9 cellular contexts compared by ENCODE assay signal in genomic region chr5:153496835-153497234, GRCh38. TPM values are rescaled to one million over a fixed set of nuclear protein-coding genes. Genes with fewer than 3 reads are reported as not detected.
A peak's percentile ranks its signal among the peaks of the same experiment; 100 is the strongest.
DNase-seq lines count a peak whose midpoint lies in the region; ATAC-seq and TF ChIP-seq lines count a peak whose summit lies in the region.
"Had no signal": no experiment of that assay in that cellular context is flagged by ENCODE, and none has a peak within 500 bp of the region (broad histone marks: within the 10 kb centered on the region; RNA-seq: fewer than 3 reads in every experiment).

No MANE protein-coding gene starts in this region.

- CTCF ChIA-PET in CD4-positive, alpha-beta T cell (lab: Charles Lee), result no interaction called here

- H3K9me3 ChIP-seq in heart left ventricle, result no peaks in the 10 kb centered on the region
- no peaks in the 10 kb centered on the region for H3K9me3 ChIP-seq in vagina
- H3K9me3 ChIP-seq in CD4-positive, alpha-beta T cell (ENCODE audit: control insufficient read depth, low read length), result no peaks in the 10 kb centered on the region

- intact Hi-C loops in heart left ventricle (cut with DNase I), result loop anchor here (1.0 to 10.0 kb wide), 11 partner anchors 214 to 962 kb away; no protein-coding TSS in a partner anchor
- intact Hi-C loops in vagina (cut with DNase I), result loop anchor here (10.0 kb wide), 1 partner anchor 468 kb away; no protein-coding TSS in a partner anchor
- intact Hi-C loops in CD4-positive, alpha-beta T cell (cut with DNase I, micrococcal nuclease), result no loop called here

- H3K36me3 Mint-ChIP-seq in CD4-positive, alpha-beta T cell (ENCODE audit: low read depth), result no peaks in the 10 kb centered on the region

- no peak for TF ChIP-seq POLR2A in heart left ventricle (IDR thresholded peaks at IDR 0.05)
- TF ChIP-seq POLR2A in vagina (IDR thresholded peaks at IDR 0.05), result no peak

- DNase-seq in Caki2 (ENCODE audit: low read depth) (peak; percentile 9), HCEC 1CT (peak; percentile 62), SK-N-DZ (ENCODE audit: low spot score) (peak; percentile 16), heart left ventricle (no peak), vagina (ENCODE audit: extremely low spot score in 2 of 2) (no peak), H4 (ENCODE audit: low spot score) (no peak)
- DNase-seq in CD4-positive, alpha-beta T cell, result no peak
- DNase-seq in stimulated activated CD4-positive, alpha-beta T cell treated with anti-CD3 and anti-CD28 coated beads, Interleukin-15, amount 100 ng/mL, for 24 hours, result no peak

- no peak overlapping the region for H3K4me3 ChIP-seq in heart left ventricle
- H3K4me3 ChIP-seq in vagina, result no peak overlapping the region

- H3K27ac Mint-ChIP-seq in CD4-positive, alpha-beta T cell, result no peak overlapping the region

- H3K4me1 Mint-ChIP-seq in CD4-positive, alpha-beta T cell (ENCODE audit: low read depth), result no peaks in the 10 kb centered on the region

- in situ Hi-C loops in Caki2 (cut with HindIII; ENCODE audit: low pct_unique_long_range_greater_than_20kb, low sequenced_read_pairs), result no loop called here

- H3K4me1 ChIP-seq in heart left ventricle, result no peaks in the 10 kb centered on the region
- H3K4me1 ChIP-seq in vagina, result no peaks in the 10 kb centered on the region

- peak; percentile 54 to 85 (median 72) for TF ChIP-seq CTCF in heart left ventricle (IDR thresholded peaks at IDR 0.05)
- peak in 2 of 3 experiments; percentile 7 to 24 for TF ChIP-seq CTCF in vagina (IDR thresholded peaks at IDR 0.05)
- TF ChIP-seq CTCF in CD4-positive, alpha-beta T cell (IDR thresholded peaks at IDR 0.05), result no peak

- H3K4me3 Mint-ChIP-seq in CD4-positive, alpha-beta T cell, result no peak overlapping the region

- no peaks in the 10 kb centered on the region for H3K9me3 Mint-ChIP-seq in CD4-positive, alpha-beta T cell

- H3K36me3 ChIP-seq in heart left ventricle (no peaks in the 10 kb centered on the region), vagina (no peaks in the 10 kb centered on the region)

- 42 to 55% (median 53%) methylated on average over 1 of the region's 1 CpG for WGBS in heart left ventricle, 4 donors

- H3K27me3 Mint-ChIP-seq in CD4-positive, alpha-beta T cell, result peaks cover 12% of the 10 kb centered on the region

- H3K27me3 ChIP-seq in heart left ventricle, result peaks cover 0 to 18% (median 5%) of the 10 kb centered on the region in 9 donors
- H3K27me3 ChIP-seq in vagina, result no peaks in the 10 kb centered on the region
- peaks cover 6% of the 10 kb centered on the region for H3K27me3 ChIP-seq in CD4-positive, alpha-beta T cell (ENCODE audit: control insufficient read depth, insufficient read depth, low read length)

- peak in 1 of 4 donors; percentile 60 for ATAC-seq in heart left ventricle
- no peak for ATAC-seq in CD4-positive, alpha-beta T cell (ENCODE audit: poor library complexity)

- POLR2A ChIA-PET in CD4-positive, alpha-beta T cell (lab: Charles Lee), result no interaction called here

- H3K27ac ChIP-seq in heart left ventricle, result no peak overlapping the region
- no peak overlapping the region for H3K27ac ChIP-seq in vagina
- no peak overlapping the region for H3K27ac ChIP-seq in CD4-positive, alpha-beta T cell (ENCODE audit: low read depth, low read length)
- H3K27ac ChIP-seq: epithelial cell of prostate had no signal

RNA-seq across cellular contexts. Expression of gene GRIA1, which starts 6.4 kb away (rescaled TPM):
- total RNA-seq in Caki2 (2014; rRNA removed; shearing (Covaris generic); ENCODE audit: low replicate concordance), result not detected in 2 replicates
- polyA plus RNA-seq in SK-N-DZ (2014; cell fraction: cytosol; rRNA removed), result not detected in 2 replicates
- polyA plus RNA-seq in SK-N-DZ (2014; cell fraction: nucleus; rRNA removed), result not detected in 2 replicates
- total RNA-seq in heart left ventricle, result 1 to 10 TPM in 1 of 9 donors, under 1 TPM in 5, not detected in 3; 0.07 to 1.5 (median 0.54) TPM
- polyA plus RNA-seq in heart left ventricle, result under 1 TPM; 0.12 to 0.15 TPM
- total RNA-seq in vagina, result not detected
- not detected for total RNA-seq in CD4-positive, alpha-beta T cell
- not detected in 2 replicates for total RNA-seq in H4 (2014; rRNA removed; shearing (Covaris generic))

Comparison
In these comparisons a context has a peak if more than half of its experiments do, and no peak if none do; other contexts are left out.
1. DNase-seq: peak in Caki2 (single experiment), HCEC 1CT (single experiment) and SK-N-DZ (single experiment); none in heart left ventricle (0 of 5), vagina (0 of 2), CD4-positive, alpha-beta T cell (0 of 10), stimulated activated CD4-positive, alpha-beta T cell treated with anti-CD3 and anti-CD28 coated beads, Interleukin-15, amount 100 ng/mL, for 24 hours (single experiment) and H4 (single experiment).
2. intact Hi-C loops: an anchor here in heart left ventricle (1.0 to 10.0 kb wide) and vagina (10.0 kb wide); none called in CD4-positive, alpha-beta T cell.